In genomic region chr20:25058051-25058796, GRCh38 we compare ENCODE assay signal across 8 cellular contexts. TPM values are rescaled to one million over a fixed set of nuclear protein-coding genes. Genes with fewer than 3 reads are reported as not detected.
DNase-seq lines count a peak whose midpoint lies in the region; ATAC-seq and TF ChIP-seq lines count a peak whose summit lies in the region.

Gene ACSS1, minus strand, starts transcription at chr20:25058139. Its CDS starts 37 bp downstream, at chr20:25058102.

- peaks cover 48% of the 10 kb centered on the region for H3K4me1 Mint-ChIP-seq in activated T-cell treated with anti-CD3 and anti-CD28 coated beads, Interleukin-2, amount 50 U/mL, for 4 hours (ENCODE audit: low read depth)

- DNase-seq in NCI-H1417 (lab: John Stamatoyannopoulos, UW), result peak in 2 of 3 experiments; percentile 52 to 56
- no peak for DNase-seq in NCI-H1417 treated with DMSO at 0.1 percent for 48 hours (lab: John Stamatoyannopoulos, UW)
- peak; percentile 32 for DNase-seq in NOMO-1 treated with DMSO at 0.1 percent for 48 hours (lab: John Stamatoyannopoulos, UW; ENCODE audit: unreplicated experiment)
- peak; percentile 63 for DNase-seq in activated T-cell treated with anti-CD3 and anti-CD28 coated beads, Interleukin-2, amount 50 U/mL, for 4 hours
- DNase-seq in fibroblast of the aortic adventitia (ENCODE audit: low read depth), result peak; percentile 34
- DNase-seq in nucleus accumbens (lab: John Stamatoyannopoulos, UW), result peak in 44 of 56 donors; percentile 23 to 84 (median 52)

- H3K4me3 Mint-ChIP-seq in activated T-cell treated with anti-CD3 and anti-CD28 coated beads, Interleukin-2, amount 50 U/mL, for 4 hours, result peak within 1 kb of the TSS; percentile 82

- H3K4me3 ChIP-seq in fibroblast of the aortic adventitia (ENCODE audit: low read depth, low read length), result peak within 1 kb of the TSS; percentile 63

- peak within 1 kb of the TSS; percentile 92 for H3K27ac ChIP-seq in temporal lobe (ENCODE audit: low read depth, low read length)

- TF ChIP-seq CTCF in fibroblast of the aortic adventitia (IDR thresholded peaks at IDR 0.05; ENCODE audit: insufficient read depth, low read length), result no peak

- no peaks in the 10 kb centered on the region for H3K36me3 Mint-ChIP-seq in activated T-cell treated with anti-CD3 and anti-CD28 coated beads, Interleukin-2, amount 50 U/mL, for 4 hours (ENCODE audit: insufficient read depth)

- no peaks in the 10 kb centered on the region for H3K9me3 Mint-ChIP-seq in activated T-cell treated with anti-CD3 and anti-CD28 coated beads, Interleukin-2, amount 50 U/mL, for 4 hours

- no peaks in the 10 kb centered on the region for H3K27me3 Mint-ChIP-seq in activated T-cell treated with anti-CD3 and anti-CD28 coated beads, Interleukin-2, amount 50 U/mL, for 4 hours (ENCODE audit: low read depth)

- peak; percentile 61 for ATAC-seq in HG02763 (IDR thresholded peaks at IDR 0.05; ENCODE audit: unreplicated experiment)
- ATAC-seq in activated T-cell treated with anti-CD3 and anti-CD28 coated beads, Interleukin-2, amount 50 U/mL, for 4 hours, result peak; percentile 69 to 70

RNA-seq across cellular contexts. Expression of gene ACSS1, which starts in this region (rescaled TPM):
- 1 to 10 TPM; 5.4 to 8.8 (median 8.0) TPM for total RNA-seq in activated T-cell treated with anti-CD3 and anti-CD28 coated beads, Interleukin-2, amount 50 U/mL, for 4 hours
- total RNA-seq in fibroblast of the aortic adventitia (ENCODE audit: low replicate concordance), result 0.99 and 2.5 TPM in 2 replicates
- 3.9 TPM for total RNA-seq in temporal lobe
